30 cellular contexts compared by ENCODE assay signal in the genomic region with DNA sequence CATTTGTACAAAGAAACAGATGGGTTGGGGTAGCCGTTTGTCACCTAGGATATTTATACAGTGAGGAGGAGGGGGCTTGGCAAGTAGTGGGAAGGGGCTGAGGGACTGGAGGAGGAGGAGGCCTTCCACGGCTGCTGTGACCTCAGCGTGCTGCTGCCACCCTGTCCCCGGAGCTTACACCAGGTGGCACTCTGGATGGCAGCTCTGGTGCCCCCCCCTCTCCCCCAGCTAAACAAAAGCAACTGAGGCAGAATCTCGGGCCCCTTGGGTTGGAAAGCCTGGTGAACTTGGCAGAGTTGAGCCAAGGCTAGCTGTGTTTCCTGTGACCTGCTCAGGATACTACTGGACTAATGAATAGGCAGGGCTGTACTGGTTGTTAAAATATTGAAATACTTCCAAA.
"Had no signal": no experiment of that assay in that cellular context is flagged by ENCODE, and none has a peak within 500 bp of the region (broad histone marks: within the 10 kb centered on the region; RNA-seq: fewer than 3 reads in every experiment).

No MANE protein-coding gene starts in this region.

- H3K27ac ChIP-seq: adrenal gland, body of pancreas, cardiac muscle cell, VCaP had no signal

- H3K36me3 ChIP-seq: adrenal gland, cardiac muscle cell had no signal

- H3K27me3 ChIP-seq: adrenal gland, body of pancreas, cardiac muscle cell had no signal

- H3K4me3 ChIP-seq: adrenal gland, body of pancreas, cardiac muscle cell had no signal

- ATAC-seq: activated CD8-positive, alpha-beta T cell treated with anti-CD3 and anti-CD28 coated beads for 36 hours; activated naive CD4-positive, alpha-beta T cell treated with anti-CD3 and anti-CD28 coated beads, Interleukin-2, amount 50 U/mL, for 72 hours; activated T-cell treated with anti-CD3 and anti-CD28 coated beads, Interleukin-2, amount 50 U/mL, for 4 hours; activated T-cell treated with anti-CD3 and anti-CD28 coated beads, Interleukin-2, amount 50 U/mL, for 72 hours; activated T-helper 17 cell treated with anti-CD3 and anti-CD28 coated beads, Interleukin-2, amount 50 U/mL, for 72 hours; body of pancreas had no signal

- H3K9me3 ChIP-seq: adrenal gland, body of pancreas had no signal

- H3K4me1 ChIP-seq: adrenal gland had no signal

- DNase-seq: activated B cell treated with CpG ODN at 0.5 μM for 24 hours; activated CD4-positive, alpha-beta memory T cell treated with anti-CD3 and anti-CD28 coated beads for 36 hours; activated CD4-positive, alpha-beta T cell treated with anti-CD3 and anti-CD28 coated beads for 4 hours; activated CD4-positive, alpha-beta T cell treated with anti-CD3 and anti-CD28 coated beads, Interleukin-2, amount 10 ng/mL, durations not matched to agents 24 days and 14 days; activated CD4-positive, alpha-beta T cell treated with anti-CD3 and anti-CD28 coated beads, Interleukin-2, amount 50 U/mL, for 1 hour; activated CD4-positive, alpha-beta T cell treated with anti-CD3 and anti-CD28 coated beads, Interleukin-2, amount 50 U/mL, for 4 hours; activated CD4-positive, CD25-positive, alpha-beta regulatory T cell treated with anti-CD3 and anti-CD28 coated beads, Interleukin-2, amount 50 U/mL, for 72 hours; activated CD8-positive, alpha-beta memory T cell treated with anti-CD3 and anti-CD28 coated beads, Interleukin-2, amount 50 U/mL, for 4 hours; activated CD8-positive, alpha-beta T cell treated with anti-CD3 and anti-CD28 coated beads for 36 hours; activated effector memory CD4-positive, alpha-beta T cell treated with anti-CD3 and anti-CD28 coated beads, Interleukin-2, amount 50 U/mL, for 16 hours; activated gamma-delta T cell treated with Interleukin-2 at 50 U/mL for 16 hours; activated naive CD4-positive, alpha-beta T cell; activated naive CD4-positive, alpha-beta T cell treated with anti-CD3 and anti-CD28 coated beads for 36 hours; activated naive CD4-positive, alpha-beta T cell treated with anti-CD3 and anti-CD28 coated beads, Interleukin-2, amount 50 U/mL, for 16 hours; activated naive CD8-positive, alpha-beta T cell treated with anti-CD3 and anti-CD28 coated beads for 36 hours; activated T-cell treated with anti-CD3 and anti-CD28 coated beads for 4 hours; activated T-cell treated with anti-CD3 and anti-CD28 coated beads, Interleukin-2, amount 50 U/mL, for 1 hour; activated T-cell treated with anti-CD3 and anti-CD28 coated beads, Interleukin-2, amount 50 U/mL, for 4 hours; activated T-cell treated with anti-CD3 and anti-CD28 coated beads, Interleukin-2, amount 50 U/mL, for 72 hours; adrenal gland; amniotic stem cell; aorta; body of pancreas; T-helper 1 cell; T-helper 2 cell; T-helper 9 cell had no signal
